In genomic region chr6:33384581-33385020, GRCh38 we compare ENCODE assay signal across 10 cellular contexts. TPM values are rescaled to one million over a fixed set of nuclear protein-coding genes. Genes with fewer than 3 reads are reported as not detected.
DNase-seq lines count a peak whose midpoint lies in the region; ATAC-seq and TF ChIP-seq lines count a peak whose summit lies in the region.
"Had no signal": no experiment of that assay in that cellular context is flagged by ENCODE, and none has a peak within 500 bp of the region (broad histone marks: within the 10 kb centered on the region; RNA-seq: fewer than 3 reads in every experiment).

No MANE protein-coding gene starts in this region.

- H3K4me3 ChIP-seq in esophagus squamous epithelium (no peak overlapping the region), gastrocnemius medialis (no peak overlapping the region)

- H3K27ac ChIP-seq in esophagus squamous epithelium: no peak overlapping the region
- H3K27ac ChIP-seq in gastrocnemius medialis: no peak overlapping the region

- H3K9me3 ChIP-seq in esophagus squamous epithelium (no peaks in the 10 kb centered on the region), gastrocnemius medialis (no peaks in the 10 kb centered on the region)

- H3K4me1 ChIP-seq in esophagus squamous epithelium: peaks cover 0 to 25% (median 0%) of the 10 kb centered on the region in 3 donors
- H3K4me1 ChIP-seq in gastrocnemius medialis: no peaks in the 10 kb centered on the region

- ATAC-seq in gastrocnemius medialis (no peak), HG02759 (IDR thresholded peaks at IDR 0.05; ENCODE audit: unreplicated experiment) (no peak)

- peak; percentile 54 for DNase-seq in Daoy (ENCODE audit: low read depth)
- DNase-seq in NCI-H82 treated with DMSO at 0.1 percent for 48 hours (lab: John Stamatoyannopoulos, UW; ENCODE audit: unreplicated experiment): peak; percentile 34
- no peak for DNase-seq in esophagus squamous epithelium (lab: John Stamatoyannopoulos, UW)
- DNase-seq in osteocyte (ENCODE audit: extremely low spot score, unreplicated experiment): no peak
- no peak for DNase-seq in gastrocnemius medialis
- no peak for DNase-seq in activated T-cell treated with anti-CD3 and anti-CD28 coated beads for 4 hours
- no peak for DNase-seq in NCI-H1417 treated with DMSO at 0.1 percent for 48 hours (lab: John Stamatoyannopoulos, UW)
- DNase-seq: activated CD4-positive, alpha-beta T cell treated with anti-CD3 and anti-CD28 coated beads, Interleukin-2, amount 10 ng/mL, durations not matched to agents 24 days and 14 days; hypothalamus had no signal

- no peak overlapping the region for H3K4me3 Mint-ChIP-seq in osteocyte (ENCODE audit: unreplicated experiment)
- H3K4me3 Mint-ChIP-seq: activated CD4-positive, alpha-beta T cell treated with anti-CD3 and anti-CD28 coated beads, Interleukin-2, amount 10 ng/mL, durations not matched to agents 24 days and 14 days had no signal

- WGBS in esophagus squamous epithelium, 2 donors: 29 to 75% methylated on average over 1 to 3 of the region's 4 CpGs

- TF ChIP-seq POLR2A in esophagus squamous epithelium (IDR thresholded peaks at IDR 0.05) (no peak), gastrocnemius medialis (IDR thresholded peaks at IDR 0.05) (no peak)

- H3K27me3 Mint-ChIP-seq in osteocyte (ENCODE audit: unreplicated experiment): peaks cover 5% of the 10 kb centered on the region

- H3K9me3 Mint-ChIP-seq in osteocyte (ENCODE audit: unreplicated experiment): no peaks in the 10 kb centered on the region
- H3K9me3 Mint-ChIP-seq: activated CD4-positive, alpha-beta T cell treated with anti-CD3 and anti-CD28 coated beads, Interleukin-2, amount 10 ng/mL, durations not matched to agents 24 days and 14 days had no signal

- peaks cover 2% of the 10 kb centered on the region for H3K4me1 Mint-ChIP-seq in osteocyte (ENCODE audit: unreplicated experiment)
- H3K4me1 Mint-ChIP-seq: activated CD4-positive, alpha-beta T cell treated with anti-CD3 and anti-CD28 coated beads, Interleukin-2, amount 10 ng/mL, durations not matched to agents 24 days and 14 days had no signal

- H3K36me3 ChIP-seq in esophagus squamous epithelium: no peaks in the 10 kb centered on the region
- no peaks in the 10 kb centered on the region for H3K36me3 ChIP-seq in gastrocnemius medialis

- no peaks in the 10 kb centered on the region for H3K27me3 ChIP-seq in esophagus squamous epithelium
- H3K27me3 ChIP-seq in gastrocnemius medialis: no peaks in the 10 kb centered on the region

- H3K27ac Mint-ChIP-seq in osteocyte (ENCODE audit: unreplicated experiment): no peak overlapping the region
- H3K27ac Mint-ChIP-seq: activated CD4-positive, alpha-beta T cell treated with anti-CD3 and anti-CD28 coated beads, Interleukin-2, amount 10 ng/mL, durations not matched to agents 24 days and 14 days had no signal

- intact Hi-C loops in esophagus squamous epithelium (cut with DNase I) (no loop called here), gastrocnemius medialis (cut with DNase I; ENCODE audit: low total_unique reads) (no loop called here)

- TF ChIP-seq CTCF in esophagus squamous epithelium (IDR thresholded peaks at IDR 0.05): peak in 4 of 6 experiments; percentile 27 to 46 (median 34)
- peak; percentile 54 for TF ChIP-seq CTCF in osteocyte (IDR thresholded peaks at IDR 0.05)
- TF ChIP-seq CTCF in gastrocnemius medialis (IDR thresholded peaks at IDR 0.05 in 4 of 5, conservative IDR thresholded peaks at IDR 0.05 in 1 of 5): no peak

- in situ Hi-C loops in gastrocnemius medialis (cut with MboI; ENCODE audit: low sequenced_read_pairs in 4 of 4): loop anchor here in 1 of 4 donors (10.0 kb wide), 1 partner anchor 60 kb away; no protein-coding TSS in a partner anchor

- no peaks in the 10 kb centered on the region for H3K36me3 Mint-ChIP-seq in osteocyte (ENCODE audit: unreplicated experiment)

RNA-seq across cellular contexts. Expression of gene KIFC1, which starts 7.0 kb away (rescaled TPM):
- total RNA-seq in Daoy (2014; rRNA removed; shearing (Covaris generic)): 122 and 148 TPM in 2 replicates
- 10 to 100 TPM in 2 of 4 donors, 1 to 10 TPM in 2; 9.6 to 38.9 (median 11.2) TPM for total RNA-seq in esophagus squamous epithelium
- total RNA-seq in osteocyte: 10.8 and 11.6 TPM in 2 replicates
- total RNA-seq in gastrocnemius medialis: 1 to 10 TPM in 1 of 4 donors, under 1 TPM in 1, not detected in 2; 0.64 to 1.4 TPM

RNA-seq across cellular contexts. Expression of gene PHF1, which starts 26.2 kb away (rescaled TPM):
- 14.3 and 18.5 TPM in 2 replicates for total RNA-seq in Daoy (2014; rRNA removed; shearing (Covaris generic))
- total RNA-seq in esophagus squamous epithelium (10 to 100 TPM in 3 of 4 donors, 1 to 10 TPM in 1; 8.1 to 48.6 (median 17.3) TPM), osteocyte (50.3 and 53.5 TPM in 2 replicates), gastrocnemius medialis (10 to 100 TPM; 53.5 to 65.8 (median 62.9) TPM)

RNA-seq across cellular contexts. Expression of gene CUTA, which starts 33.3 kb away (rescaled TPM):
- total RNA-seq in Daoy (2014; rRNA removed; shearing (Covaris generic)): 208 and 223 TPM in 2 replicates
- 10 to 100 TPM; 46.0 to 93.1 (median 69.4) TPM for total RNA-seq in esophagus squamous epithelium
- total RNA-seq in osteocyte: 302 and 325 TPM in 2 replicates
- 100 to 1,000 TPM in 2 of 4 donors, 10 to 100 TPM in 2; 69.9 to 119 (median 93.2) TPM for total RNA-seq in gastrocnemius medialis

RNA-seq across cellular contexts. Expression of gene SYNGAP1, which starts 35.3 kb away (rescaled TPM):
- total RNA-seq in Daoy (2014; rRNA removed; shearing (Covaris generic)): 1.1 and 3.7 TPM in 2 replicates
- total RNA-seq in esophagus squamous epithelium (1 to 10 TPM; 3.3 to 8.6 (median 4.1) TPM), osteocyte (30.7 and 34.7 TPM in 2 replicates), gastrocnemius medialis (1 to 10 TPM in 3 of 4 donors, under 1 TPM in 1; 0.71 to 2.3 (median 1.3) TPM)

Comparison
In these comparisons a context has a peak if more than half of its experiments do, and no peak if none do; other contexts are left out.
1. DNase-seq: peak in Daoy (single experiment) and NCI-H82 treated with DMSO at 0.1 percent for 48 hours (single experiment); none in esophagus squamous epithelium (single experiment), osteocyte (single experiment), gastrocnemius medialis (0 of 2), activated T-cell treated with anti-CD3 and anti-CD28 coated beads for 4 hours (single experiment) and NCI-H1417 treated with DMSO at 0.1 percent for 48 hours (single experiment).
2. CTCF ChIP-seq: peak in esophagus squamous epithelium (4 of 6) and osteocyte (single experiment); none in gastrocnemius medialis (0 of 5).